ENCODE assay signal across 1 cellular context in the genomic region with DNA sequence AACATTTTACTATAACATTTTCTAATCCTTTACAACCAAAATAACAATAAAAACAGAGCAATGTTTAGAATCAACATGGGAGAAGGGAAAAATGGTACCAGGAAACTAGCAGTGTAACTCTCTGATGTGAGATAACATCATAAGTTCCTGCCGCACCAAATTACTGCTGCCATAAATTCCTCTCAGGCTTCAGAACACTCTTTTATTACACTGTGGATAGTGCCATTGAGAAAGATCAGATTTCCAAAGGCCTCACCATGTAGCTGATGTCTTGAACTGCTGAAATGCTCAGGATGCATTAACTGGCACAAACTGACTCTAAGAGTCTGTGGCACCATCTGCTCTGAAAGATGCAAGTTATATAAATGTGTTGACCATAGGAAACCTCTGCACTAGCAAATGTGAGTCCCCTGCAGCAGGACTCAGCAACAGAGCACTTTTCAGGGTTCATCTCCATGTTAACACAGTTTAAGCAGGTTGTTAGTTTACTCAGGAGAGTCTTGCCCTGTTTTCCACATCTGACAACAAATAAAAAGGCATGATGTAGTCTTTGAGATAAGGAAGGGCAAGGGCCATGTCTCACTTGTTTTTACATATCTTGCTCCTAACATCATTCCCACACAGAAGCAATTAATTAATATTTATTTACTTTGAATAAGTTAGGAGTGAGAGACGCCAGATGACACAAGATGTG.
TF ChIP-seq lines count a peak whose summit lies in the region.

No MANE protein-coding gene starts in this region.

TF ChIP-seq in SK-N-SH, 30 proteins besides CTCF, POLR2A, EP300 and RAD21 (continued from another document):
- TF ChIP-seq FOSL2 (IDR thresholded peaks at IDR 0.05; ENCODE audit: borderline replicate concordance, low read depth) (no peak), YY1 (IDR thresholded peaks at IDR 0.05; ENCODE audit: low read depth) (no peak), GABPA (IDR thresholded peaks at IDR 0.05; ENCODE audit: low read depth) (no peak), MEF2A (IDR thresholded peaks at IDR 0.05; ENCODE audit: borderline replicate concordance, low read depth) (no peak), FOXJ3 (CRISPR knock-in tag; IDR thresholded peaks at IDR 0.05) (no peak), NRF1 (IDR thresholded peaks at IDR 0.05; ENCODE audit: low read depth, low read length) (no peak), MXI1 (IDR thresholded peaks at IDR 0.05; ENCODE audit: low read depth, low read length) (no peak)
- TF ChIP-seq, protein P1, sequence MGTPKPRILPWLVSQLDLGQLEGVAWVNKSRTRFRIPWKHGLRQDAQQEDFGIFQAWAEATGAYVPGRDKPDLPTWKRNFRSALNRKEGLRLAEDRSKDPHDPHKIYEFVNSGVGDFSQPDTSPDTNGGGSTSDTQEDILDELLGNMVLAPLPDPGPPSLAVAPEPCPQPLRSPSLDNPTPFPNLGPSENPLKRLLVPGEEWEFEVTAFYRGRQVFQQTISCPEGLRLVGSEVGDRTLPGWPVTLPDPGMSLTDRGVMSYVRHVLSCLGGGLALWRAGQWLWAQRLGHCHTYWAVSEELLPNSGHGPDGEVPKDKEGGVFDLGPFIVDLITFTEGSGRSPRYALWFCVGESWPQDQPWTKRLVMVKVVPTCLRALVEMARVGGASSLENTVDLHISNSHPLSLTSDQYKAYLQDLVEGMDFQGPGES (IDR thresholded peaks at IDR 0.05; ENCODE audit: low read depth, low read length): no peak
- TF ChIP-seq, protein P2, sequence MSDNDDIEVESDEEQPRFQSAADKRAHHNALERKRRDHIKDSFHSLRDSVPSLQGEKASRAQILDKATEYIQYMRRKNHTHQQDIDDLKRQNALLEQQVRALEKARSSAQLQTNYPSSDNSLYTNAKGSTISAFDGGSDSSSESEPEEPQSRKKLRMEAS (IDR thresholded peaks at IDR 0.05; ENCODE audit: low read depth): no peak
- TF ChIP-seq, protein P3, sequence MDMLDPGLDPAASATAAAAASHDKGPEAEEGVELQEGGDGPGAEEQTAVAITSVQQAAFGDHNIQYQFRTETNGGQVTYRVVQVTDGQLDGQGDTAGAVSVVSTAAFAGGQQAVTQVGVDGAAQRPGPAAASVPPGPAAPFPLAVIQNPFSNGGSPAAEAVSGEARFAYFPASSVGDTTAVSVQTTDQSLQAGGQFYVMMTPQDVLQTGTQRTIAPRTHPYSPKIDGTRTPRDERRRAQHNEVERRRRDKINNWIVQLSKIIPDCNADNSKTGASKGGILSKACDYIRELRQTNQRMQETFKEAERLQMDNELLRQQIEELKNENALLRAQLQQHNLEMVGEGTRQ (IDR thresholded peaks at IDR 0.05; ENCODE audit: borderline replicate concordance, low read depth, low read length): no peak
